23 cellular contexts compared by ENCODE assay signal in the genomic region with DNA sequence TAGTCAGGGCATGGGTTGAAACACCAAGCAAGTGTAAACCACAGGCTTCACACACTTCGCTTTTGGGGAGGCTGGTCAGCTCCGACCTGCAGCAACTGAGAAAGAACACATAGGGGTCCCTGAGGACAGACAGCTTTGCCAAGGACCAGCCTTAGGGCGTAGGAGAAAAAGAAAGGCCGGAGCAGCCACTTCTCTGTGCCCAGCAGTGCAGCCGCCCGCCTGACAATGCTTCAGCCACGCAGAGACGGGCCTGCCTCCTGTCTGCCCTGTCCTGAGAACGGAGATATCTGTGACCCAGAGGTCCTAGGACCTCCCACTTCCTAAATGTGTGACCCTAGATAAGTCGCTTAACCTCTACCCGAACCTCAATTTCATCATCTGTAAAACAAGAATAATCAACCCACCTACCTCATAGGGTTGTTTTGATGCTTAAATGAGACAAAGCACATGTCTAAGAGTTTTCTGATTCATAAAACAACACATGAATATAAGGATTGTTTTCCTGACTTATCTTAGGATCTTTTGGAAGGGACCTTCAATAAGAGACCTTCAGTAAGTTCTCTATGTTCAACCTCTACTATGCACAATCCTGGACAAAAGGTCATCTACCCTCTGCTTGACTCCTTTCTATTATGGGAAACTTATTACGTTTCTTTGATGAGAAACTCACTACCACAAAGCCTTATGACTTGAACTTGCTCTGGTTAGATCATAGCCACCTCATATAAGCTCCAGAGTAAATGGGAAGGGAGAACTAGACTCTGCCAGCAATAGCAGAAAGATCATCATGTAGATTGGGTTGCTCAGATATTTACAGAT. TPM values are rescaled to one million over a fixed set of nuclear protein-coding genes. Genes with fewer than 3 reads are reported as not detected.
A peak's percentile ranks its signal among the peaks of the same experiment; 100 is the strongest.
DNase-seq lines count a peak whose midpoint lies in the region; ATAC-seq and TF ChIP-seq lines count a peak whose summit lies in the region.
"Had no signal": no experiment of that assay in that cellular context is flagged by ENCODE, and none has a peak within 500 bp of the region (broad histone marks: within the 10 kb centered on the region; RNA-seq: fewer than 3 reads in every experiment).

No MANE protein-coding gene starts in this region.

- H3K4me3 ChIP-seq in mesenchymal stem cell (ENCODE audit: insufficient read depth in 1 of 2, low read depth in 1 of 2, low read length in 2 of 2): no peak overlapping the region
- H3K4me3 ChIP-seq: dorsolateral prefrontal cortex, vagina had no signal

- H3K4me3 Mint-ChIP-seq in activated CD4-positive, alpha-beta T cell treated with anti-CD3 and anti-CD28 coated beads for 36 hours: no peak overlapping the region
- peak overlapping the region; percentile 64 for H3K4me3 Mint-ChIP-seq in natural killer cell treated with Interleukin-12 subunit alpha and Interleukin-12 subunit beta and Interleukin-15 and Interleukin-18, amount 100 ng/mL, for 72 hours
- H3K4me3 Mint-ChIP-seq: B cell had no signal

- no peak overlapping the region for H3K4me2 ChIP-seq in mesenchymal stem cell (ENCODE audit: low read length, poor library complexity, severe bottlenecking)

- H3K27me3 ChIP-seq in mesenchymal stem cell (ENCODE audit: control insufficient read depth in 1 of 2, insufficient read depth in 1 of 2, low read length in 2 of 2): peaks cover 6% of the 10 kb centered on the region in 2 experiments
- H3K27me3 ChIP-seq: dorsolateral prefrontal cortex, vagina had no signal

- intact Hi-C loops in activated CD4-positive, alpha-beta T cell treated with anti-CD3 and anti-CD28 coated beads for 36 hours (cut with DNase I, micrococcal nuclease): no loop called here

- peak overlapping the region; percentile 11 for H3K27ac Mint-ChIP-seq in activated CD4-positive, alpha-beta T cell treated with anti-CD3 and anti-CD28 coated beads for 36 hours
- H3K27ac Mint-ChIP-seq in natural killer cell treated with Interleukin-12 subunit alpha and Interleukin-12 subunit beta and Interleukin-15 and Interleukin-18, amount 100 ng/mL, for 72 hours: peak overlapping the region; percentile 72 to 86

- no peak overlapping the region for H2BK15ac ChIP-seq in mesenchymal stem cell (ENCODE audit: low read depth, poor library complexity, severe bottlenecking)

- DNase-seq in activated CD4-positive, alpha-beta T cell treated with anti-CD3 and anti-CD28 coated beads for 36 hours: no peak
- DNase-seq in activated CD4-positive, alpha-beta T cell treated with anti-CD3 and anti-CD28 coated beads for 4 hours: no peak
- DNase-seq in erythroblast (lab: John Stamatoyannopoulos, UW) (peak; percentile 79 to 90), DMS79 treated with DMSO at 0.1 percent for 48 hours (lab: John Stamatoyannopoulos, UW) (no peak), mesenchymal stem cell (no peak)
- DNase-seq in natural killer cell treated with Interleukin-12 subunit alpha and Interleukin-12 subunit beta and Interleukin-15 and Interleukin-18, amount 100 ng/mL, for 72 hours (ENCODE audit: low spot score): peak; percentile 63
- DNase-seq in activated effector memory CD4-positive, alpha-beta T cell treated with anti-CD3 and anti-CD28 coated beads, Interleukin-2, amount 50 U/mL, for 16 hours: no peak
- DNase-seq: activated CD4-positive, CD25-positive, alpha-beta regulatory T cell; activated gamma-delta T cell; caudate nucleus; dorsolateral prefrontal cortex; head of caudate nucleus; NCI-H1105; NCI-H524 treated with DMSO at 0.1 percent for 48 hours; SHP77 treated with DMSO at 0.1 percent for 48 hours; stimulated activated CD4-positive, alpha-beta T cell treated with anti-CD3 and anti-CD28 coated beads, Interleukin-2, amount 100 ng/mL, for 24 hours had no signal

- H2BK5ac ChIP-seq in mesenchymal stem cell (ENCODE audit: low read depth, low read length, poor library complexity, severe bottlenecking): no peak overlapping the region

- no peaks in the 10 kb centered on the region for H3K9me3 ChIP-seq in mesenchymal stem cell (ENCODE audit: control insufficient read depth, low read length)
- H3K9me3 ChIP-seq: vagina had no signal

- H3K36me3 Mint-ChIP-seq in activated CD4-positive, alpha-beta T cell treated with anti-CD3 and anti-CD28 coated beads for 36 hours (ENCODE audit: low read depth): no peaks in the 10 kb centered on the region
- H3K36me3 Mint-ChIP-seq in natural killer cell treated with Interleukin-12 subunit alpha and Interleukin-12 subunit beta and Interleukin-15 and Interleukin-18, amount 100 ng/mL, for 72 hours: peaks cover 4% of the 10 kb centered on the region

- H3K79me1 ChIP-seq in mesenchymal stem cell (replicated peaks; ENCODE audit: low read length, poor library complexity, severe bottlenecking): no peaks in the 10 kb centered on the region

- ATAC-seq in activated CD4-positive, alpha-beta T cell treated with anti-CD3 and anti-CD28 coated beads for 36 hours: peak; percentile 43
- ATAC-seq in HG02798 (IDR thresholded peaks at IDR 0.05; ENCODE audit: poor library complexity, unreplicated experiment): peak; percentile 34
- peak; percentile 75 to 78 for ATAC-seq in natural killer cell treated with Interleukin-12 subunit alpha and Interleukin-12 subunit beta and Interleukin-15 and Interleukin-18, amount 100 ng/mL, for 72 hours

- no peaks in the 10 kb centered on the region for H3K9me3 Mint-ChIP-seq in activated CD4-positive, alpha-beta T cell treated with anti-CD3 and anti-CD28 coated beads for 36 hours (ENCODE audit: low read depth)
- no peaks in the 10 kb centered on the region for H3K9me3 Mint-ChIP-seq in natural killer cell treated with Interleukin-12 subunit alpha and Interleukin-12 subunit beta and Interleukin-15 and Interleukin-18, amount 100 ng/mL, for 72 hours

- H3K4me1 Mint-ChIP-seq in activated CD4-positive, alpha-beta T cell treated with anti-CD3 and anti-CD28 coated beads for 36 hours: peaks cover 14% of the 10 kb centered on the region
- H3K4me1 Mint-ChIP-seq in natural killer cell treated with Interleukin-12 subunit alpha and Interleukin-12 subunit beta and Interleukin-15 and Interleukin-18, amount 100 ng/mL, for 72 hours (ENCODE audit: low read depth in 2 of 2): peaks cover 68 to 82% of the 10 kb centered on the region in 2 donors

- H3K18ac ChIP-seq in mesenchymal stem cell (ENCODE audit: low read depth in 1 of 2, low read length in 2 of 2): no peak overlapping the region

- peaks cover 2% of the 10 kb centered on the region for H3K27me3 Mint-ChIP-seq in activated CD4-positive, alpha-beta T cell treated with anti-CD3 and anti-CD28 coated beads for 36 hours
- peaks cover 5 to 6% of the 10 kb centered on the region in 2 donors for H3K27me3 Mint-ChIP-seq in natural killer cell treated with Interleukin-12 subunit alpha and Interleukin-12 subunit beta and Interleukin-15 and Interleukin-18, amount 100 ng/mL, for 72 hours
- H3K27me3 Mint-ChIP-seq: B cell had no signal

- TF ChIP-seq POLR2A in erythroblast (IDR thresholded peaks at IDR 0.05; ENCODE audit: low read length): no peak

- H3K4ac ChIP-seq in mesenchymal stem cell (ENCODE audit: low read depth in 1 of 2, low read length in 2 of 2): no peak overlapping the region

- no peak overlapping the region for H2AK5ac ChIP-seq in mesenchymal stem cell (ENCODE audit: low read length, severe bottlenecking)

- no peaks in the 10 kb centered on the region for H3K36me3 ChIP-seq in mesenchymal stem cell (ENCODE audit: control insufficient read depth in 1 of 2, insufficient read depth in 2 of 2, low read depth in 1 of 2, low read length in 2 of 2)
- H3K36me3 ChIP-seq: vagina had no signal

- H2AFZ ChIP-seq in mesenchymal stem cell (ENCODE audit: low read depth, low read length): no peak overlapping the region

- H3K9ac ChIP-seq in mesenchymal stem cell (ENCODE audit: low read length): no peak overlapping the region

- H3K4me1 ChIP-seq in mesenchymal stem cell (ENCODE audit: control insufficient read depth, insufficient read depth, low read depth, low read length): peaks cover 2% of the 10 kb centered on the region

- H3K27ac ChIP-seq in mesenchymal stem cell (ENCODE audit: low read length, poor library complexity, severe bottlenecking): no peak overlapping the region
- H3K27ac ChIP-seq: vagina had no signal

- H3K14ac ChIP-seq in mesenchymal stem cell (ENCODE audit: low read length in 2 of 2): no peak overlapping the region

- H3K23ac ChIP-seq in mesenchymal stem cell (ENCODE audit: low read length in 2 of 2): no peak overlapping the region

- H4K91ac ChIP-seq in mesenchymal stem cell (ENCODE audit: low read length): no peak overlapping the region

- no peak overlapping the region for H2BK120ac ChIP-seq in mesenchymal stem cell (ENCODE audit: low read depth, low read length)

- no peak overlapping the region for H2BK12ac ChIP-seq in mesenchymal stem cell (ENCODE audit: low read length in 2 of 2)

- CTCF ChIA-PET in activated CD4-positive, alpha-beta T cell treated with anti-CD3 and anti-CD28 coated beads for 36 hours (lab: Charles Lee): interaction anchor here (1.4 to 1.6 kb wide), 3 partner anchors 256 to 278 kb away, joined by 4 to 5 read pairs (median 4); no protein-coding TSS in a partner anchor

- no peak overlapping the region for H4K8ac ChIP-seq in mesenchymal stem cell (ENCODE audit: low read length)

- 90% methylated on average over 10 of the region's 12 CpGs for WGBS in mesenchymal stem cell

- POLR2A ChIA-PET in activated CD4-positive, alpha-beta T cell treated with anti-CD3 and anti-CD28 coated beads for 36 hours (lab: Charles Lee): no interaction called here

RNA-seq across cellular contexts. Expression of a gene that starts 32.9 kb away (rescaled TPM):
- total RNA-seq in activated CD4-positive, alpha-beta T cell treated with anti-CD3 and anti-CD28 coated beads for 36 hours: 100 to 1,000 TPM; 101 to 113 TPM
- total RNA-seq in natural killer cell treated with Interleukin-12 subunit alpha and Interleukin-12 subunit beta and Interleukin-15 and Interleukin-18, amount 100 ng/mL, for 72 hours: 100 to 1,000 TPM; 194 to 201 TPM
- 256 TPM for polyA plus RNA-seq in mesenchymal stem cell (2013, experiment 1 of 2)
- 261 TPM for polyA plus RNA-seq in mesenchymal stem cell (2013, experiment 2 of 2)

RNA-seq across cellular contexts. Expression of a gene that starts 58.8 kb away (rescaled TPM):
- not detected for total RNA-seq in activated CD4-positive, alpha-beta T cell treated with anti-CD3 and anti-CD28 coated beads for 36 hours
- not detected for total RNA-seq in natural killer cell treated with Interleukin-12 subunit alpha and Interleukin-12 subunit beta and Interleukin-15 and Interleukin-18, amount 100 ng/mL, for 72 hours
- 0.01 TPM for polyA plus RNA-seq in mesenchymal stem cell (2013, experiment 1 of 2)
- polyA plus RNA-seq in mesenchymal stem cell (2013, experiment 2 of 2): not detected
- total RNA-seq: A172; B cell; osteocyte; subcutaneous adipose tissue; T-helper 1 cell treated with Interleukin-12 subunit alpha and Interleukin-12 subunit beta and Interleukin-4 antibody, amounts not matched to agents 30 ng/mL and 1 ng/mL, for 36 hours; vagina had no signal

Comparison
In these comparisons a context has a peak if more than half of its experiments do, and no peak if none do; other contexts are left out.
1. DNase-seq: peak in erythroblast (2 of 2) and natural killer cell treated with Interleukin-12 subunit alpha and Interleukin-12 subunit beta and Interleukin-15 and Interleukin-18, amount 100 ng/mL, for 72 hours (single experiment); none in activated CD4-positive, alpha-beta T cell treated with anti-CD3 and anti-CD28 coated beads for 36 hours (single experiment), activated CD4-positive, alpha-beta T cell treated with anti-CD3 and anti-CD28 coated beads for 4 hours (0 of 2), activated effector memory CD4-positive, alpha-beta T cell treated with anti-CD3 and anti-CD28 coated beads, Interleukin-2, amount 50 U/mL, for 16 hours (single experiment), DMS79 treated with DMSO at 0.1 percent for 48 hours (single experiment) and mesenchymal stem cell (single experiment).
2. Peak in every context shown above with its lines, with median percentiles within 50 percentile points of each other: ATAC-seq.